Comparison of ENCODE assay signal across 14 cellular contexts in genomic region chr5:169742773-169743296, GRCh38.
A peak's percentile ranks its signal among the peaks of the same experiment; 100 is the strongest.
DNase-seq lines count a peak whose midpoint lies in the region; FAIRE-seq and TF ChIP-seq lines count a peak whose summit lies in the region.
"Had no signal": no experiment of that assay in that cellular context is flagged by ENCODE, and none has a peak within 500 bp of the region (broad histone marks: within the 10 kb centered on the region; RNA-seq: fewer than 3 reads in every experiment).

No MANE protein-coding gene starts in this region.

- no peak overlapping the region for H2AFZ ChIP-seq in Karpas-422 (ENCODE audit: low read length)

- H4K20me1 ChIP-seq in Karpas-422 (ENCODE audit: insufficient read depth, low read depth, low read length): no peaks in the 10 kb centered on the region

- no peak overlapping the region for H3K4me2 ChIP-seq in Karpas-422 (ENCODE audit: low read depth, low read length, poor library complexity, severe bottlenecking)

- no peak for FAIRE-seq in D721Med (lab: Jason Lieb, UNC)

- TF ChIP-seq POLR2A in lower leg skin (IDR thresholded peaks at IDR 0.05): no peak

- peaks cover 32% of the 10 kb centered on the region for H3K36me3 ChIP-seq in Karpas-422 (ENCODE audit: insufficient read depth, low read length)
- H3K36me3 ChIP-seq: uterus had no signal

- no peaks in the 10 kb centered on the region for H3K9me2 ChIP-seq in Karpas-422 (replicated peaks; ENCODE audit: insufficient read depth, low read length)

- DNase-seq in Ammon's horn (ENCODE audit: low spot score) (peak; percentile 19), NCI-H1694 (lab: John Stamatoyannopoulos, UW) (peak; percentile 76), choroid plexus epithelial cell (ENCODE audit: low read depth) (peak; percentile 91), kidney tubule cell (ENCODE audit: low spot score) (peak; percentile 45), D721Med (ENCODE audit: insufficient read length, low spot score) (no peak), lower leg skin (ENCODE audit: low spot score in 2 of 2) (no peak), NAMALWA (ENCODE audit: low spot score) (no peak), Karpas-422 (no peak)
- DNase-seq: activated CD4-positive, alpha-beta T cell treated with anti-CD3 and anti-CD28 coated beads, Interleukin-2, amount 50 U/mL, for 1 hour; activated effector memory CD4-positive, alpha-beta T cell treated with Interleukin-2 at 50 U/mL for 16 hours; Calu3; dermis blood vessel endothelial cell; NCI-H774; uterus had no signal

- peaks cover 48% of the 10 kb centered on the region for H3K79me2 ChIP-seq in Karpas-422 (ENCODE audit: low read length)

- H3K9ac ChIP-seq in Karpas-422 (ENCODE audit: low read length): no peak overlapping the region

- H3K4me3 ChIP-seq in choroid plexus epithelial cell (ENCODE audit: low read depth, low read length) (no peak overlapping the region), lower leg skin (ENCODE audit: low read depth, poor library complexity, severe bottlenecking) (no peak overlapping the region), Karpas-422 (ENCODE audit: low read length) (no peak overlapping the region)
- H3K4me3 ChIP-seq: uterus had no signal

- peaks cover 11% of the 10 kb centered on the region for H3K4me1 ChIP-seq in Karpas-422 (ENCODE audit: low read length)
- H3K4me1 ChIP-seq: uterus had no signal

- H3K27ac ChIP-seq in Karpas-422 (ENCODE audit: low read length): no peak overlapping the region
- H3K27ac ChIP-seq: uterus had no signal

- TF ChIP-seq CTCF in choroid plexus epithelial cell (conservative IDR thresholded peaks at IDR 0.05; ENCODE audit: low read depth, low read length) (no peak), D721Med (IDR thresholded peaks at IDR 0.05; ENCODE audit: insufficient read depth, missing control alignments) (no peak), lower leg skin (IDR thresholded peaks at IDR 0.05) (no peak)

- 49 to 61% methylated on average over 7 of the region's 7 CpGs for WGBS in lower leg skin, 2 donors

- intact Hi-C loops in lower leg skin (cut with DNase I; ENCODE audit: low total_unique reads): no loop called here

- no peaks in the 10 kb centered on the region for H3K27me3 ChIP-seq in Karpas-422 (ENCODE audit: low read length)
- H3K27me3 ChIP-seq: uterus had no signal

- no peaks in the 10 kb centered on the region for H3K9me3 ChIP-seq in Karpas-422 (ENCODE audit: low read length)
- H3K9me3 ChIP-seq: uterus had no signal

Comparison
In these comparisons a context has a peak if more than half of its experiments do, and no peak if none do; other contexts are left out.
1. DNase-seq: peak in Ammon's horn (single experiment), NCI-H1694 (single experiment), choroid plexus epithelial cell (single experiment) and kidney tubule cell (single experiment); none in D721Med (single experiment), lower leg skin (0 of 2), NAMALWA (single experiment) and Karpas-422 (single experiment).